ENCODE assay signal across 1 cellular context in the genomic region with DNA sequence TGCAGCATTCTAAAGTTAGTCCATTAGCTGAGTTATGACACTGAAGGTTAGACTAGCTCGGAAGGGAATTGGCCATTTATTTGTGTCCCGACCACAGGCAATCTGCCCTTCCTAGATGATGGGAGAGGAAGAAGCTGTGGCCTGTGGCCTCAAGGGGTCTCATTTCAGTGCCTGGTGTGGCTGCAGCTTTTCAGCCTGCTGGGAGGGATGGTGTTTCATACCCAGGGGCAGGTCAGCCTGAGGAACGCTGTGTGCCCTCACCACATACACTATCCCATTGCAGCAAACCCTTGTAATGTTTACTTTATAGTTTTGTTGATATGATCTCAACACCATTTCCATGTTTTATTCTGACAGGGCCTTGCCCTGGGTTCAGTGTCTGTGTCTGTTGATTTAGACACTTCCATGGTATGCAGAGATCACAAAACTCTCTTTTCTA.
TF ChIP-seq lines count a peak whose summit lies in the region.

No MANE protein-coding gene starts in this region.

TF ChIP-seq in IMR-90, 13 proteins besides CTCF, POLR2A, EP300 and RAD21 (continued from another document):
- TF ChIP-seq USF2 (IDR thresholded peaks at IDR 0.05; ENCODE audit: low read depth, low read length): no peak
- TF ChIP-seq MXI1 (IDR thresholded peaks at IDR 0.05; ENCODE audit: borderline replicate concordance, low read depth, low read length): no peak
- TF ChIP-seq NFE2L2 (IDR thresholded peaks at IDR 0.05; ENCODE audit: low read depth, low read length): no peak
- TF ChIP-seq BHLHE40 (IDR thresholded peaks at IDR 0.05; ENCODE audit: low read depth, low read length): no peak
- TF ChIP-seq CEBPB (IDR thresholded peaks at IDR 0.05; ENCODE audit: low read depth, low read length): no peak
